ENCODE assay signal across 22 cellular contexts in the genomic region with DNA sequence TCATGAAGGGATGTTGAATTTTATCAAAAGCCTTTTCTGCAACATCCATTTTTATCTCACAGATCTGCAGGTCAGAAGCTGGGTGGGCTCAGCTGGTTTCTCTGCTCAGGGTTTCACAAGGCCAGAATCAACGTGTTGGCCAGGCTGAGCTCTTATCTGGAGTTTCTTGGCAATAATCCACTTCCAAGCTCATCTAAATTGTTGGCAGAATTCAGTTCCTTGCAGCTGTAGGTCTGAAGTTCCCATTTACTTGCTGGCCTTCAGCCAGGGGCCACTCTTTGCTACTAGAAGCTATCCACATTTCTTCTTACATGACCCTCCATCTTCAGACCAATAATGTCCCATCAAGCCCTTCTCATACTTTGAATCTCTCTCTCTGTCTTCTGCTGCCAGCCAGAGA.
DNase-seq lines count a peak whose midpoint lies in the region; ATAC-seq, FAIRE-seq and TF ChIP-seq lines count a peak whose summit lies in the region.
"Had no signal": no experiment of that assay in that cellular context is flagged by ENCODE, and none has a peak within 500 bp of the region (broad histone marks: within the 10 kb centered on the region; RNA-seq: fewer than 3 reads in every experiment).

No MANE protein-coding gene starts in this region.

- no peak overlapping the region for H2BK5ac ChIP-seq in mesenchymal stem cell (ENCODE audit: low read depth, low read length, poor library complexity, severe bottlenecking)

- WGBS in mesenchymal stem cell: 46% methylated on average over 1 of the region's 1 CpG

- CTCF ChIA-PET in endothelial cell of umbilical vein (lab: Charles Lee): interaction anchor here (0.7 to 2.0 kb wide), 6 partner anchors 16 to 105 kb away, joined by 3 to 6 read pairs (median 4); no protein-coding TSS in a partner anchor

- intact Hi-C loops in endothelial cell of umbilical vein (cut with micrococcal nuclease): no loop called here
- intact Hi-C loops in posterior vena cava (cut with DNase I): no loop called here

- H3K4ac ChIP-seq in mesenchymal stem cell (ENCODE audit: low read depth in 1 of 2, low read length in 2 of 2): no peak overlapping the region

- H3K79me1 ChIP-seq in mesenchymal stem cell (replicated peaks; ENCODE audit: low read length, poor library complexity, severe bottlenecking): peaks cover 3% of the 10 kb centered on the region

- H3K4me1 ChIP-seq in endothelial cell of umbilical vein (ENCODE audit: control insufficient read depth, extremely low read depth, insufficient read depth, low read length): peaks cover 12% of the 10 kb centered on the region
- no peaks in the 10 kb centered on the region for H3K4me1 ChIP-seq in mesenchymal stem cell (ENCODE audit: control insufficient read depth, insufficient read depth, low read depth, low read length)
- H3K4me1 ChIP-seq: ascending aorta had no signal

- dilution Hi-C loops in endothelial cell of umbilical vein (cut with MboI; ENCODE audit: extremely low pct_ligation_motif_present, low sequenced_read_pairs): no loop called here

- H3K23ac ChIP-seq in mesenchymal stem cell (ENCODE audit: low read length in 2 of 2): no peak overlapping the region

- H3K36me3 ChIP-seq in endothelial cell of umbilical vein (ENCODE audit: control insufficient read depth in 2 of 2, extremely low read depth in 1 of 2, insufficient read depth in 2 of 2, low read length in 2 of 2): no peaks in the 10 kb centered on the region
- H3K36me3 ChIP-seq in mesenchymal stem cell (ENCODE audit: control insufficient read depth in 1 of 2, insufficient read depth in 2 of 2, low read depth in 1 of 2, low read length in 2 of 2): no peaks in the 10 kb centered on the region
- H3K36me3 ChIP-seq: ascending aorta, sigmoid colon, thoracic aorta had no signal

- POLR2A ChIA-PET in endothelial cell of umbilical vein (lab: Charles Lee): no interaction called here

- no peaks in the 10 kb centered on the region for H3K9me1 ChIP-seq in endothelial cell of umbilical vein (replicated peaks; ENCODE audit: control insufficient read depth, extremely low read depth, insufficient read depth, low read length)

- H3K4me3 ChIP-seq in endothelial cell of umbilical vein (replicated peaks in 1 of 3; ENCODE audit: insufficient read depth in 1 of 3, low read depth in 1 of 3, low read length in 3 of 3) (no peak overlapping the region), mesenchymal stem cell (ENCODE audit: insufficient read depth in 1 of 2, low read depth in 1 of 2, low read length in 2 of 2) (no peak overlapping the region)
- H3K4me3 ChIP-seq: ascending aorta, sigmoid colon, thoracic aorta had no signal

- TF ChIP-seq POLR2A in endothelial cell of umbilical vein (IDR thresholded peaks at IDR 0.05; ENCODE audit: low read depth, low read length): no peak

- H3K18ac ChIP-seq in mesenchymal stem cell (ENCODE audit: low read depth in 1 of 2, low read length in 2 of 2): no peak overlapping the region

- H3K27me3 ChIP-seq in endothelial cell of umbilical vein (ENCODE audit: control insufficient read depth in 2 of 2, insufficient read depth in 2 of 2, low read length in 2 of 2) (no peaks in the 10 kb centered on the region), mesenchymal stem cell (ENCODE audit: control insufficient read depth in 1 of 2, insufficient read depth in 1 of 2, low read length in 2 of 2) (no peaks in the 10 kb centered on the region)
- H3K27me3 ChIP-seq: ascending aorta, sigmoid colon had no signal

- no peak overlapping the region for H3K14ac ChIP-seq in mesenchymal stem cell (ENCODE audit: low read length in 2 of 2)

- DNase-seq in DMS79 (lab: John Stamatoyannopoulos, UW): peak; percentile 87
- DNase-seq in RPMI8226: peak; percentile 9
- peak; percentile 60 for DNase-seq in endothelial cell of umbilical vein (ENCODE audit: low read depth, low spot score)
- DNase-seq in mesenchymal stem cell: peak; percentile 11
- no peak for DNase-seq in activated T-cell treated with anti-CD3 and anti-CD28 coated beads, Interleukin-2, amount 50 U/mL, for 4 hours
- no peak for DNase-seq in NCI-H2196 (lab: John Stamatoyannopoulos, UW; ENCODE audit: unreplicated experiment)
- no peak for DNase-seq in posterior vena cava (ENCODE audit: low spot score)
- DNase-seq: activated CD4-positive, alpha-beta T cell treated with anti-CD3 and anti-CD28 coated beads, Interleukin-2, amount 50 U/mL, for 4 hours; activated naive CD4-positive, alpha-beta T cell treated with anti-CD3 and anti-CD28 coated beads for 36 hours; activated T-cell treated with anti-CD3 and anti-CD28 coated beads, Interleukin-2, amount 50 U/mL, for 24 hours; endodermal cell; GDM1; mammary epithelial cell; NCI-H1105 treated with DMSO at 0.1 percent for 48 hours; NCI-H2107; NCI-H526; SHP77 treated with DMSO at 0.1 percent for 48 hours; sigmoid colon had no signal

- no peak overlapping the region for H2BK15ac ChIP-seq in mesenchymal stem cell (ENCODE audit: low read depth, poor library complexity, severe bottlenecking)

- H3K27ac ChIP-seq in endothelial cell of umbilical vein (ENCODE audit: insufficient read depth, low read depth, low read length): no peak overlapping the region
- H3K27ac ChIP-seq in mesenchymal stem cell (ENCODE audit: low read length, poor library complexity, severe bottlenecking): no peak overlapping the region
- H3K27ac ChIP-seq: ascending aorta, sigmoid colon, thoracic aorta had no signal

- H2BK120ac ChIP-seq in mesenchymal stem cell (ENCODE audit: low read depth, low read length): no peak overlapping the region

- peaks cover 8% of the 10 kb centered on the region for H3K79me2 ChIP-seq in endothelial cell of umbilical vein (ENCODE audit: control insufficient read depth, insufficient read depth, low read length)

- ATAC-seq in activated T-cell treated with anti-CD3 and anti-CD28 coated beads, Interleukin-2, amount 50 U/mL, for 4 hours: no peak
- no peak for ATAC-seq in HG03280 (IDR thresholded peaks at IDR 0.05; ENCODE audit: unreplicated experiment)

- no peak for TF ChIP-seq CTCF in endothelial cell of umbilical vein (IDR thresholded peaks at IDR 0.05; ENCODE audit: extremely low read depth in 1 of 2, insufficient read depth in 1 of 2, low read depth in 1 of 2, low read length in 2 of 2)

- no peak for FAIRE-seq in endothelial cell of umbilical vein (lab: Jason Lieb, UNC)

- no peak overlapping the region for H3K4me3 Mint-ChIP-seq in activated T-cell treated with anti-CD3 and anti-CD28 coated beads, Interleukin-2, amount 50 U/mL, for 4 hours
- H3K4me3 Mint-ChIP-seq: activated naive CD4-positive, alpha-beta T cell treated with anti-CD3 and anti-CD28 coated beads for 36 hours; activated T-cell treated with anti-CD3 and anti-CD28 coated beads, Interleukin-2, amount 50 U/mL, for 24 hours; CD14-positive monocyte; endodermal cell had no signal

- peaks cover 10% of the 10 kb centered on the region for H3K36me3 Mint-ChIP-seq in activated T-cell treated with anti-CD3 and anti-CD28 coated beads, Interleukin-2, amount 50 U/mL, for 4 hours (ENCODE audit: insufficient read depth)

- H3K4me2 ChIP-seq in endothelial cell of umbilical vein (ENCODE audit: insufficient read depth, low read length) (no peak overlapping the region), mesenchymal stem cell (ENCODE audit: low read length, poor library complexity, severe bottlenecking) (no peak overlapping the region)

- no peak overlapping the region for H4K8ac ChIP-seq in mesenchymal stem cell (ENCODE audit: low read length)

- H2AFZ ChIP-seq in endothelial cell of umbilical vein (ENCODE audit: low read depth, low read length) (no peak overlapping the region), mesenchymal stem cell (ENCODE audit: low read depth, low read length) (no peak overlapping the region)

- no peak overlapping the region for H2AK5ac ChIP-seq in mesenchymal stem cell (ENCODE audit: low read length, severe bottlenecking)

- no peaks in the 10 kb centered on the region for H3K27me3 Mint-ChIP-seq in activated T-cell treated with anti-CD3 and anti-CD28 coated beads, Interleukin-2, amount 50 U/mL, for 4 hours (ENCODE audit: low read depth)
- H3K27me3 Mint-ChIP-seq: activated T-cell treated with anti-CD3 and anti-CD28 coated beads, Interleukin-2, amount 50 U/mL, for 24 hours had no signal

- H3K4me1 Mint-ChIP-seq in activated T-cell treated with anti-CD3 and anti-CD28 coated beads, Interleukin-2, amount 50 U/mL, for 4 hours (ENCODE audit: low read depth): no peaks in the 10 kb centered on the region
- H3K4me1 Mint-ChIP-seq: CD14-positive monocyte had no signal

- H3K9ac ChIP-seq in endothelial cell of umbilical vein (replicated peaks; ENCODE audit: extremely low read depth, insufficient read depth, low read length) (no peak overlapping the region), mesenchymal stem cell (ENCODE audit: low read length) (no peak overlapping the region)

- no peak overlapping the region for H2BK12ac ChIP-seq in mesenchymal stem cell (ENCODE audit: low read length in 2 of 2)

- no peaks in the 10 kb centered on the region for H4K20me1 ChIP-seq in endothelial cell of umbilical vein (replicated peaks; ENCODE audit: control insufficient read depth, extremely low read depth, insufficient read depth, low read length)

- no peaks in the 10 kb centered on the region for H3K9me3 Mint-ChIP-seq in activated T-cell treated with anti-CD3 and anti-CD28 coated beads, Interleukin-2, amount 50 U/mL, for 4 hours
- H3K9me3 Mint-ChIP-seq: activated naive CD4-positive, alpha-beta T cell treated with anti-CD3 and anti-CD28 coated beads for 36 hours; activated T-cell treated with anti-CD3 and anti-CD28 coated beads, Interleukin-2, amount 50 U/mL, for 24 hours; CD14-positive monocyte had no signal

- H4K91ac ChIP-seq in mesenchymal stem cell (ENCODE audit: low read length): no peak overlapping the region

- no TSS peak for BruUV-seq in endothelial cell of umbilical vein (replicated peaks; lab: Mats Ljungman, UMichigan)

- H3K9me3 ChIP-seq in endothelial cell of umbilical vein (replicated peaks; ENCODE audit: control insufficient read depth, insufficient read depth, low read length) (no peaks in the 10 kb centered on the region), mesenchymal stem cell (ENCODE audit: control insufficient read depth, low read length) (no peaks in the 10 kb centered on the region)
- H3K9me3 ChIP-seq: ascending aorta, sigmoid colon, thoracic aorta had no signal

TF ChIP-seq in endothelial cell of umbilical vein, 7 proteins besides CTCF, POLR2A, EP300 and RAD21 (continues in another document):
- TF ChIP-seq POLR2AphosphoS5 (IDR thresholded peaks at IDR 0.05; ENCODE audit: insufficient read depth, low read depth, low read length): no peak
- TF ChIP-seq JUN (IDR thresholded peaks at IDR 0.05; ENCODE audit: borderline replicate concordance, insufficient read depth, insufficient read length, low read depth): no peak
- TF ChIP-seq, protein P1, sequence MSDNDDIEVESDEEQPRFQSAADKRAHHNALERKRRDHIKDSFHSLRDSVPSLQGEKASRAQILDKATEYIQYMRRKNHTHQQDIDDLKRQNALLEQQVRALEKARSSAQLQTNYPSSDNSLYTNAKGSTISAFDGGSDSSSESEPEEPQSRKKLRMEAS (IDR thresholded peaks at IDR 0.05; ENCODE audit: insufficient read depth, insufficient read length): no peak
- no peak for TF ChIP-seq GATA2 (IDR thresholded peaks at IDR 0.05; ENCODE audit: insufficient read depth, insufficient read length, low read depth, low read length)
- no peak for TF ChIP-seq MYC (IDR thresholded peaks at IDR 0.05; ENCODE audit: low read depth, low read length)
- TF ChIP-seq EZH2 (IDR thresholded peaks at IDR 0.05; ENCODE audit: borderline replicate concordance, low read depth, low read length, severe bottlenecking): no peak

Comparison
In these comparisons a context has a peak if more than half of its experiments do, and no peak if none do; other contexts are left out.
1. DNase-seq: peak in DMS79 (single experiment), RPMI8226 (single experiment), endothelial cell of umbilical vein (single experiment) and mesenchymal stem cell (single experiment); none in activated T-cell treated with anti-CD3 and anti-CD28 coated beads, Interleukin-2, amount 50 U/mL, for 4 hours (single experiment), NCI-H2196 (single experiment) and posterior vena cava (single experiment).